ENCODE assay signal across 10 cellular contexts in the genomic region with DNA sequence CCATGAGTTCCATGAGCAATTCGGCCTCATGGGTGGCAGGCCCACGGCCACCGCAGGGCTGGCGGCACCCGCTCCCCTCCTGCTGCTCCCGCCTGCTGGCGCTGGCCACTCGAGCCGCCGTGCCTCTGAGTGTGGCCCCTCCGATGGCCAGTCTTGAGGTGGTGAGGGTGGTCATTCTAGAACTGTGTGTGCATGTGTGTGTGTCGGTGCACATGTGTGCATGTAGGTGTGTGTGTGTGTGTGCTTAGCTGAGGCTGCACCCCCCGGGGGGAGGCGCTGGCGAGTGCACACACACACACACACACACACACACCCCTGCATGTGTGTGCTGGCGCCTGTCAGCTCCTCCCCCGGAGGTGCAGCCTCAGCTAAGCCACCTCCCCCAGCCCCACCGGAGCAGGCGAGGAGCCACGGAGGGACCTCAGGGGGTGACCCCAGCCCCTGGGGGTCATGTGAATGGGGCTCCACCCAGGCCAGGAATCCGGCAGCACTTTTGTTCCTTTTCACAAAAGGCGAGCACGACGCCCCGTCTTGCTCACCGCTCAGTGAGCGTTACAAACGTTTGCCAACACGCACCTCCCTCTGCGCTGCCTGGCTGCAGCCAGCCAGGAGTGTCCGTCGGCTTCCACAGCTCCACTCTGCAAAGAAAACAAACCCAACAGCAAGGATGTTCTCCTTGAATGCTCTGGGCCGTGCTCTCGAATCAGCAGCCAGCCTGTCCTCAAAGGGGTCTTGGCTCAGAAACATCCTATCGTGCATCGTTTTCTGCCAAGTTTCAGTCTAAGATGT. TPM values are rescaled to one million over a fixed set of nuclear protein-coding genes. Genes with fewer than 3 reads are reported as not detected.
DNase-seq lines count a peak whose midpoint lies in the region; ATAC-seq, FAIRE-seq and TF ChIP-seq lines count a peak whose summit lies in the region.
"Had no signal": no experiment of that assay in that cellular context is flagged by ENCODE, and none has a peak within 500 bp of the region (broad histone marks: within the 10 kb centered on the region; RNA-seq: fewer than 3 reads in every experiment).

No MANE protein-coding gene starts in this region.

- TF ChIP-seq EP300 in Ishikawa (IDR thresholded peaks at IDR 0.05; ENCODE audit: borderline replicate concordance) (peak; percentile 78), H1 (IDR thresholded peaks at IDR 0.05; ENCODE audit: borderline replicate concordance in 1 of 2, low read depth in 2 of 2, low read length in 2 of 2) (no peak), sigmoid colon (IDR thresholded peaks at IDR 0.05) (no peak)

- no peaks in the 10 kb centered on the region for H3K79me1 ChIP-seq in H1 (ENCODE audit: low read depth, low read length)

- H3K4me3 ChIP-seq in AG10803 (ENCODE audit: low read length) (peak overlapping the region; percentile 16; the same call in 1 of the 2 replicates), H1 (ENCODE audit: extremely low read depth in 1 of 4, insufficient read depth in 2 of 4, low read depth in 3 of 4, low read length in 4 of 4) (no peak overlapping the region), BE2C (ENCODE audit: low read depth, low read length) (no peak overlapping the region), sigmoid colon (peak overlapping the region in 1 of 4 donors; percentile 2)

- H2BK15ac ChIP-seq in H1 (ENCODE audit: low read length), result 0 out of 2 replicates have a peak overlapping the region, but pooled peaks have one; percentile 29

- H3K23ac ChIP-seq in H1 (ENCODE audit: insufficient read length), result no peak overlapping the region

- no peaks in the 10 kb centered on the region for H3K79me2 ChIP-seq in H1 (ENCODE audit: control insufficient read depth in 1 of 2, insufficient read depth in 2 of 2, low read length in 2 of 2)

- 0 out of 2 replicates have a peak overlapping the region, but pooled peaks have one; percentile 61 for H2BK20ac ChIP-seq in H1 (ENCODE audit: low read length)

- WGBS in H1 (ENCODE audit: extremely low coverage in 1 of 2, insufficient coverage in 1 of 2, insufficient read length in 1 of 2, insufficient replicate concordance in 2 of 2, low coverage in 1 of 2, low lambda C conversion rate in 2 of 2, missing lambda C conversion rate in 1 of 2), 2 experiments, result 82% methylated on average over 34 of the region's 36 CpGs; no CpG with 5 or more reads in 1 of the 2 experiments
- 33 to 54% methylated on average over 36 of the region's 36 CpGs for WGBS in sigmoid colon, 2 donors

- no peak for TF ChIP-seq RAD21 in Ishikawa (IDR thresholded peaks at IDR 0.05; ENCODE audit: low read depth)
- no peak for TF ChIP-seq RAD21 in H1 (IDR thresholded peaks at IDR 0.05 in 1 of 2, conservative IDR thresholded peaks at IDR 0.05 in 1 of 2; ENCODE audit: low read depth in 2 of 2, low read length in 2 of 2)

- H3K36me3 ChIP-seq in H1 (ENCODE audit: control insufficient read depth in 2 of 4, insufficient read depth in 4 of 4, low read length in 3 of 4) (no peaks in the 10 kb centered on the region), BE2C (no peaks in the 10 kb centered on the region), sigmoid colon (no peaks in the 10 kb centered on the region)

- no peak overlapping the region for H3K56ac ChIP-seq in H1 (replicated peaks; ENCODE audit: insufficient read length, low read depth, low read length)

- H4K91ac ChIP-seq in H1 (replicated peaks; ENCODE audit: insufficient read length, low read length), result no peak overlapping the region

- DNase-seq in AG10803 (ENCODE audit: low read depth) (peak; percentile 32), H1 (ENCODE audit: low read depth in 1 of 2, low spot score in 2 of 2) (no peak), middle frontal gyrus (ENCODE audit: extremely low spot score, low spot score) (peak; percentile 24), BE2C (no peak), sigmoid colon (no peak)
- DNase-seq: activated effector memory CD4-positive, alpha-beta T cell treated with anti-CD3 and anti-CD28 coated beads, Interleukin-2, amount 50 U/mL, for 16 hours; DND-41 had no signal

- H3K4me2 ChIP-seq in H1 (ENCODE audit: insufficient read depth in 1 of 2, low read depth in 2 of 2, low read length in 2 of 2), result 0 out of 4 replicates have a peak overlapping the region, but pooled peaks of 1 of the 2 experiments have one; percentile 2

- TF ChIP-seq CTCF in AG10803 (conservative IDR thresholded peaks at IDR 0.05; ENCODE audit: low read length) (no peak), H1 (IDR thresholded peaks at IDR 0.05; ENCODE audit: control extremely low read depth in 1 of 3, insufficient read depth in 1 of 3, low read depth in 1 of 3, low read length in 3 of 3) (no peak), BE2C (IDR thresholded peaks at IDR 0.05; ENCODE audit: low read depth, low read length) (no peak), sigmoid colon (IDR thresholded peaks at IDR 0.05) (no peak)

- H3K4ac ChIP-seq in H1 (replicated peaks; ENCODE audit: insufficient read length, low read depth, low read length), result no peak overlapping the region

- H2BK120ac ChIP-seq in H1 (replicated peaks; ENCODE audit: low read depth, low read length), result no peak overlapping the region

- TF ChIP-seq POLR2A in H1 (IDR thresholded peaks at IDR 0.05; ENCODE audit: control extremely low read depth in 1 of 2, low read depth in 2 of 2, low read length in 2 of 2) (no peak), sigmoid colon (IDR thresholded peaks at IDR 0.05) (no peak)

- H3K4me1 ChIP-seq in H1 (replicated peaks in 1 of 4; ENCODE audit: control insufficient read depth in 3 of 4, insufficient read depth in 4 of 4, low read length in 3 of 4) (peaks cover 0 to 26% (median 15%) of the 10 kb centered on the region in 4 experiments; a peak in 6 of 7 replicates), BE2C (no peaks in the 10 kb centered on the region), sigmoid colon (peaks cover 4 to 39% (median 35%) of the 10 kb centered on the region in 4 donors)

- no peaks in the 10 kb centered on the region for H3K9me3 ChIP-seq in H1 (ENCODE audit: insufficient read depth in 2 of 2, low read depth in 1 of 2, low read length in 1 of 2)
- H3K9me3 ChIP-seq in BE2C, result no peaks in the 10 kb centered on the region
- H3K9me3 ChIP-seq in sigmoid colon, result no peaks in the 10 kb centered on the region

- FAIRE-seq in H1 (lab: Jason Lieb, UNC), result no peak

- peaks cover 0 to 2% of the 10 kb centered on the region in 2 experiments for H4K20me1 ChIP-seq in H1 (replicated peaks in 1 of 2; ENCODE audit: control insufficient read depth in 1 of 2, insufficient read depth in 2 of 2, low read length in 2 of 2)

- H3K14ac ChIP-seq in H1 (ENCODE audit: insufficient read length), result no peak overlapping the region

- no peak overlapping the region for H3K27ac ChIP-seq in H1 (ENCODE audit: low read depth, low read length)
- H3K27ac ChIP-seq in sigmoid colon, result peak overlapping the region in 1 of 4 donors; percentile 41

- POLR2A ChIA-PET in H1 (lab: Charles Lee; ENCODE audit: partially characterized antibody), result interaction anchor here (0.6 kb wide), 1 partner anchor 528 kb away, joined by 3 read pairs; no protein-coding TSS in a partner anchor

- peak overlapping the region; percentile 51 for H3K18ac ChIP-seq in H1 (ENCODE audit: extremely low read depth, low read length)

- CTCF ChIA-PET in H1 (lab: Charles Lee; ENCODE audit: partially characterized antibody), result interaction anchor here (0.8 kb wide), 1 partner anchor 12 kb away, joined by 3 read pairs; no protein-coding TSS in a partner anchor

- peaks cover 14% of the 10 kb centered on the region for H3K23me2 ChIP-seq in H1 (ENCODE audit: low read depth, low read length)

- H4K5ac ChIP-seq in H1 (ENCODE audit: insufficient read length, low read depth, low read length), result no peak overlapping the region

- H2BK12ac ChIP-seq in H1 (ENCODE audit: low read depth, low read length), result peak overlapping the region; percentile 80; the same call in 1 of the 2 replicates

- H2AK5ac ChIP-seq in H1 (ENCODE audit: low read depth, low read length), result no peak overlapping the region

- H2AFZ ChIP-seq in H1 (ENCODE audit: low read length), result no peak overlapping the region

- H3K27me3 ChIP-seq in H1 (replicated peaks in 1 of 4; ENCODE audit: control insufficient read depth in 3 of 4, extremely low read depth in 1 of 4, insufficient read depth in 3 of 4, low read length in 3 of 4) (peaks cover 0 to 5% (median 0%) of the 10 kb centered on the region in 4 experiments; a peak in 2 of 7 replicates), BE2C (peaks cover 18% of the 10 kb centered on the region), sigmoid colon (peaks cover 22 to 71% (median 43%) of the 10 kb centered on the region in 3 donors)

- H3K9ac ChIP-seq in H1 (replicated peaks in 1 of 4; ENCODE audit: extremely low read depth in 1 of 4, low read depth in 3 of 4, low read length in 3 of 4), result no peak overlapping the region

- H4K8ac ChIP-seq in H1 (ENCODE audit: extremely low read depth, insufficient read depth, low read length), result peak overlapping the region; percentile 80; the same call in 1 of the 2 replicates

- no peak for ATAC-seq in HG03378 (IDR thresholded peaks at IDR 0.05; ENCODE audit: unreplicated experiment)
- ATAC-seq in GM18873 (IDR thresholded peaks at IDR 0.05; ENCODE audit: low FRiP score, unreplicated experiment), result no peak

- intact Hi-C loops in sigmoid colon (cut with DNase I), result no loop called here

- no peak overlapping the region; the same call in 1 of the 2 replicates for H2BK5ac ChIP-seq in H1 (ENCODE audit: low read depth, low read length)

RNA-seq across cellular contexts. Expression of gene FGFRL1, which starts 29.9 kb away (rescaled TPM):
- total RNA-seq in H1 (2021; fragmentation: NEBNext Ultra II Directional; extraction: Animal tissue kit (Norgen Biotek cat#: 25700)), result 18.8 and 18.9 TPM in 2 replicates
- polyA plus RNA-seq in H1 (2011; rRNA removed) (34.6 and 38.9 TPM in 2 replicates), sigmoid colon (10 to 100 TPM in 1 of 3 donors, 1 to 10 TPM in 2; 1.2 to 12.1 (median 3.0) TPM)
- 27.7 TPM for polyA plus RNA-seq in H1 (2011; cell fraction: cytosol; rRNA removed)
- 30.1 TPM for polyA plus RNA-seq in H1 (2011; cell fraction: nucleus; rRNA removed)
- polyA plus RNA-seq in H1 (2012, experiment 1 of 2), result 12.6 to 21.8 TPM (median 19.7 TPM) in 4 replicates
- polyA plus RNA-seq in H1 (2012, experiment 2 of 2), result 15.6 TPM
- polyA plus RNA-seq in H1 (2013, experiment 1 of 2), result 21.1 TPM
- 22.9 TPM for polyA plus RNA-seq in H1 (2013, experiment 2 of 2)
- 72.8 and 101 TPM in 2 replicates for polyA minus RNA-seq in H1 (2011; rRNA and poly(A)+ RNA removed)
- polyA minus RNA-seq in H1 (2011; cell fraction: cytosol; rRNA and poly(A)+ RNA removed), result 20.7 TPM
- polyA minus RNA-seq in H1 (2011; cell fraction: nucleus; rRNA and poly(A)+ RNA removed), result 22.0 TPM
- polyA plus RNA-seq in BE2C (2012; ENCODE audit: insufficient read depth, insufficient read length, low read depth), result 0.19 TPM
- total RNA-seq in sigmoid colon, result 10 to 100 TPM in 1 of 4 donors, 1 to 10 TPM in 3; 6.1 to 10.0 (median 8.0) TPM

RNA-seq across cellular contexts. Expression of gene SLC26A1, which starts 48.1 kb away (rescaled TPM):
- not detected in 2 replicates for total RNA-seq in H1 (2021; fragmentation: NEBNext Ultra II Directional; extraction: Animal tissue kit (Norgen Biotek cat#: 25700))
- polyA plus RNA-seq in H1 (2011; rRNA removed), result 0.11 and 0.14 TPM in 2 replicates
- polyA plus RNA-seq in H1 (2011; cell fraction: cytosol; rRNA removed), result 0.10 TPM
- polyA plus RNA-seq in H1 (2011; cell fraction: nucleus; rRNA removed), result 0.57 TPM
- polyA plus RNA-seq in H1 (2012, experiment 1 of 2), result 0.20 to 0.67 TPM (median 0.33 TPM) in 4 replicates
- polyA plus RNA-seq in H1 (2012, experiment 2 of 2), result 0.08 TPM
- 0.14 TPM for polyA plus RNA-seq in H1 (2013, experiment 1 of 2)
- polyA plus RNA-seq in H1 (2013, experiment 2 of 2), result 0.06 TPM
- polyA minus RNA-seq in H1 (2011; rRNA and poly(A)+ RNA removed), result 0.07 and 0.09 TPM in 2 replicates
- not detected for polyA minus RNA-seq in H1 (2011; cell fraction: cytosol; rRNA and poly(A)+ RNA removed)
- polyA minus RNA-seq in H1 (2011; cell fraction: nucleus; rRNA and poly(A)+ RNA removed), result 0.20 TPM
- 1.6 TPM for polyA plus RNA-seq in BE2C (2012; ENCODE audit: insufficient read depth, insufficient read length, low read depth)
- not detected for total RNA-seq in sigmoid colon
- 1 to 10 TPM in 1 of 3 donors, not detected in 2; 1.1 TPM for polyA plus RNA-seq in sigmoid colon

RNA-seq across cellular contexts. Expression of gene IDUA, which starts 54.5 kb away (rescaled TPM):
- 4.8 and 6.5 TPM in 2 replicates for total RNA-seq in H1 (2021; fragmentation: NEBNext Ultra II Directional; extraction: Animal tissue kit (Norgen Biotek cat#: 25700))
- 2.8 and 5.8 TPM in 2 replicates for polyA plus RNA-seq in H1 (2011; rRNA removed)
- 3.5 TPM for polyA plus RNA-seq in H1 (2011; cell fraction: cytosol; rRNA removed)
- polyA plus RNA-seq in H1 (2011; cell fraction: nucleus; rRNA removed), result 30.1 TPM
- 1.3 to 4.4 TPM (median 2.7 TPM) in 4 replicates for polyA plus RNA-seq in H1 (2012, experiment 1 of 2)
- 1.2 TPM for polyA plus RNA-seq in H1 (2012, experiment 2 of 2)
- polyA plus RNA-seq in H1 (2013, experiment 1 of 2), result 2.0 TPM
- polyA plus RNA-seq in H1 (2013, experiment 2 of 2), result 2.1 TPM
- polyA minus RNA-seq in H1 (2011; rRNA and poly(A)+ RNA removed), result 0.93 and 1.1 TPM in 2 replicates
- polyA minus RNA-seq in H1 (2011; cell fraction: cytosol; rRNA and poly(A)+ RNA removed), result 2.7 TPM
- polyA minus RNA-seq in H1 (2011; cell fraction: nucleus; rRNA and poly(A)+ RNA removed), result 8.1 TPM
- polyA plus RNA-seq in BE2C (2012; ENCODE audit: insufficient read depth, insufficient read length, low read depth), result 5.3 TPM
- 10 to 100 TPM in 1 of 4 donors, 1 to 10 TPM in 3; 7.1 to 15.2 (median 7.6) TPM for total RNA-seq in sigmoid colon
- polyA plus RNA-seq in sigmoid colon, result 10 to 100 TPM in 1 of 3 donors, 1 to 10 TPM in 2; 1.2 to 13.3 (median 4.2) TPM

Comparison
In these comparisons a context has a peak if more than half of its experiments do, and no peak if none do; other contexts are left out.
1. DNase-seq: peak in AG10803 (single experiment) and middle frontal gyrus (single experiment); none in H1 (0 of 2), BE2C (single experiment) and sigmoid colon (single experiment).